ENCODE assay signal across 6 cellular contexts in the genomic region with DNA sequence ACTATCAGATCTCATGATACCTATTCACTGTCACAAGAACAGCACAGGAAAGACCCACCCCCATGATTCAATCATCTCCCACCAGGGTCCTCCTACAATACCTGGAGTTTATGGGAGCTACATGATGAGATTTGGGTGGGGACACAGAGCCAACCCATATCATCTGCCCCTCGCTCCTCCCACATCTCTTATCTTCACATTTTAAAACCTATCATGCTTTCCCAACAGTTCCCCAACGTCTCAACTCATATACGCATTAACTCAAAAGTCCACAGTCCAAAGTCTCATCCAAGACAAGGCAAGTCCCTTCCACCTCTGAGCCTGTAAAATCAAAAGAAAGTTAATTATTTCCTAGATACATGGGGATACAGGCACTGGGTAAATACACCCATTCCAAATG.
"Had no signal": no experiment of that assay in that cellular context is flagged by ENCODE, and none has a peak within 500 bp of the region (broad histone marks: within the 10 kb centered on the region; RNA-seq: fewer than 3 reads in every experiment).

No MANE protein-coding gene starts in this region.

- H3K4me3 ChIP-seq: GM23338 had no signal

- ATAC-seq: GM23338, HepG2 had no signal

- H3K27ac ChIP-seq: KMS-11 had no signal

- DNase-seq: H9, HCEC 1CT, KBM-7 had no signal
